1 cellular context compared by ENCODE assay signal in genomic region chr16:67246945-67247697, GRCh38.
TF ChIP-seq lines count a peak whose summit lies in the region.

TSS of gene FHOD1 (minus strand) at chr16:67247481. CDS start at chr16:67247410, 71 bp downstream.

TF ChIP-seq in K562, 482 proteins besides CTCF, POLR2A, EP300 and RAD21 (continued from another document and continues in another):
- TF ChIP-seq FOXO4 (CRISPR knock-in tag; IDR thresholded peaks at IDR 0.05) (no peak), CBX1 (IDR thresholded peaks at IDR 0.05; ENCODE audit: low read depth) (peak; percentile 82; the same call in 1 of the 2 replicates), NRF1 (conservative IDR thresholded peaks at IDR 0.05 in 1 of 2, IDR thresholded peaks at IDR 0.05 in 1 of 2) (peak; percentile 81 to 84), XRCC4 (IDR thresholded peaks at IDR 0.05; ENCODE audit: extremely low read depth, insufficient read depth, insufficient read length) (no peak), CHCHD3 (CRISPR knock-in tag; IDR thresholded peaks at IDR 0.05) (no peak), FOXJ3 (CRISPR knock-in tag; IDR thresholded peaks at IDR 0.05) (no peak), RBM39 (optimal IDR thresholded peaks at IDR 0.05; ENCODE audit: low read depth, low read length) (no peak), ZNF586 (CRISPR knock-in tag; conservative IDR thresholded peaks at IDR 0.05) (no peak), ARID3A (IDR thresholded peaks at IDR 0.05; ENCODE audit: borderline replicate concordance, low read depth, low read length) (no peak), ELK3 (CRISPR knock-in tag; IDR thresholded peaks at IDR 0.05) (no peak), JUND (IDR thresholded peaks at IDR 0.05; ENCODE audit: borderline replicate concordance, low read depth, low read length) (no peak), JUND (tag; IDR thresholded peaks at IDR 0.05; ENCODE audit: borderline replicate concordance, low read depth, low read length) (no peak; the same call in 2 of the 3 replicates), BACH1 (tag; IDR thresholded peaks at IDR 0.05) (no peak), MLX (CRISPR knock-in tag; conservative IDR thresholded peaks at IDR 0.05) (no peak), SMARCA4 (IDR thresholded peaks at IDR 0.05) (no peak), ZNF324 (CRISPR knock-in tag; IDR thresholded peaks at IDR 0.05) (no peak), DACH1 (IDR thresholded peaks at IDR 0.05; ENCODE audit: partially characterized antibody) (no peak), GTF2B (IDR thresholded peaks at IDR 0.05; ENCODE audit: extremely low read depth, insufficient read length) (no peak), CREB3 (tag; conservative IDR thresholded peaks at IDR 0.05; ENCODE audit: low read depth) (no peak), RBM17 (IDR thresholded peaks at IDR 0.05; ENCODE audit: borderline replicate concordance, low read depth, low read length) (no peak), FOXA3 (CRISPR knock-in tag; conservative IDR thresholded peaks at IDR 0.05 in 1 of 2, IDR thresholded peaks at IDR 0.05 in 1 of 2) (no peak), TSC22D4 (tag; IDR thresholded peaks at IDR 0.05) (no peak), DNMT1 (IDR thresholded peaks at IDR 0.05) (no peak), ARID4B (CRISPR knock-in tag; IDR thresholded peaks at IDR 0.05) (peak; percentile 49; the same call in 1 of the 2 replicates), KLF6 (CRISPR knock-in tag; IDR thresholded peaks at IDR 0.05; ENCODE audit: borderline replicate concordance) (no peak), SIN3A (IDR thresholded peaks at IDR 0.05; ENCODE audit: borderline replicate concordance in 2 of 2, control insufficient read depth in 1 of 2, low read depth in 2 of 2, low read length in 2 of 2) (peak; percentile 29 to 46; a peak in 2 of 4 replicates), ERF (CRISPR knock-in tag; IDR thresholded peaks at IDR 0.05) (no peak), ARID1B (IDR thresholded peaks at IDR 0.05) (no peak), NR0B1 (IDR thresholded peaks at IDR 0.05; ENCODE audit: partially characterized antibody) (no peak), ZNF780A (CRISPR knock-in tag; IDR thresholded peaks at IDR 0.05) (no peak), ESRRA (IDR thresholded peaks at IDR 0.05; ENCODE audit: borderline replicate concordance, low read depth) (peak; percentile 49), FIP1L1 (IDR thresholded peaks at IDR 0.05; ENCODE audit: low read depth, low read length, poor library complexity, severe bottlenecking) (peak; percentile 76), BRD4 (IDR thresholded peaks at IDR 0.05) (no peak), PRPF4 (IDR thresholded peaks at IDR 0.05; ENCODE audit: insufficient read depth, low read depth, low read length, poor library complexity, severe bottlenecking) (no peak), TARDBP (IDR thresholded peaks at IDR 0.05) (peak; percentile 50; the same call in 1 of the 2 replicates), EWSR1 (IDR thresholded peaks at IDR 0.05; ENCODE audit: borderline replicate concordance, low read depth, partially characterized antibody) (no peak), ZNF717 (CRISPR knock-in tag; IDR thresholded peaks at IDR 0.05) (no peak), ZNF766 (CRISPR knock-in tag; conservative IDR thresholded peaks at IDR 0.05) (no peak), ARID2 (IDR thresholded peaks at IDR 0.05) (no peak), CHD1 (IDR thresholded peaks at IDR 0.05; ENCODE audit: low read length) (no peak), NCOA4 (IDR thresholded peaks at IDR 0.05; ENCODE audit: partially characterized antibody) (no peak), XRCC3 (IDR thresholded peaks at IDR 0.05) (no peak), ZNF778 (CRISPR knock-in tag; IDR thresholded peaks at IDR 0.05) (no peak), ZNF253 (CRISPR knock-in tag; conservative IDR thresholded peaks at IDR 0.05) (no peak), ZNF512 (tag; IDR thresholded peaks at IDR 0.05) (no peak), SRSF9 (IDR thresholded peaks at IDR 0.05; ENCODE audit: borderline replicate concordance, low read depth, low read length) (no peak), CXXC5 (CRISPR knock-in tag; IDR thresholded peaks at IDR 0.05) (peak; percentile 69), TEAD4 (IDR thresholded peaks at IDR 0.05; ENCODE audit: low read length) (0 out of 2 replicates have a peak, but pooled peaks have one; percentile 5), TEAD4 (CRISPR knock-in tag; IDR thresholded peaks at IDR 0.05; ENCODE audit: borderline replicate concordance) (no peak), HNRNPH1 (optimal IDR thresholded peaks at IDR 0.05; ENCODE audit: low read depth, low read length) (no peak), TRIM28 (IDR thresholded peaks at IDR 0.05) (no peak), MCM5 (IDR thresholded peaks at IDR 0.05; ENCODE audit: low read depth) (no peak), ARNT (IDR thresholded peaks at IDR 0.05) (no peak), ZBTB34 (CRISPR knock-in tag; IDR thresholded peaks at IDR 0.05) (no peak), RCOR1 (IDR thresholded peaks at IDR 0.05; ENCODE audit: borderline replicate concordance in 1 of 2, low read depth in 2 of 2, low read length in 2 of 2) (no peak), GATAD2B (IDR thresholded peaks at IDR 0.05; ENCODE audit: borderline replicate concordance) (no peak)
